27 cellular contexts compared by ENCODE assay signal in the genomic region with DNA sequence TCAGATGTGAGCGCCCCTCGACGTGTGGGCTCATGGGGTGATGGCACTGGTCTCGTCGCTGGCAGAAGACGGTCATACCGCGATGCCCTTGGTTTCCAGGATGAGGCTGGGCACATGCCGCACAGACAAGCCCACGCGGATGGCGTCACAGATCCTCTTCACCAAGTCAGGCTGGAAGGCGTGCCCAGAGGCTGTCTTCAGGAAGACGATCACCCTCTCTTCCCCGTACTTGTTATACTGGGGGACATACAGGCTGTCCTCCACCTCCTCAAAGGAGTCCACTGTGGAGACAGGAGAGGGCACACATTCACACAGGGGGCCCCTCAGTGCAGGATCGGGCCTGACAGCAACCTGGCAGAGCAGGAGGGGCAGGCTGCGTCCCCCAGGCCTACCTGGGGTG.
"Had no signal": no experiment of that assay in that cellular context is flagged by ENCODE, and none has a peak within 500 bp of the region (broad histone marks: within the 10 kb centered on the region; RNA-seq: fewer than 3 reads in every experiment).

No MANE protein-coding gene starts in this region.

- H3K36me3 Mint-ChIP-seq: naive thymus-derived CD4-positive, alpha-beta T cell; natural killer cell; neural progenitor cell; stimulated activated effector memory CD8-positive, alpha-beta T cell treated with anti-CD3 and anti-CD28 coated beads, Interleukin-12 subunit alpha, Interleukin-12 subunit beta, amount 100 ng/mL, for 72 hours; type B pancreatic cell had no signal

- H3K36me3 ChIP-seq: neural progenitor cell, pancreas, right lobe of liver, sigmoid colon, suprapubic skin, tibial artery, transverse colon, upper lobe of right lung, uterus had no signal

- H3K9me3 ChIP-seq: pancreas, psoas muscle, right lobe of liver, sigmoid colon, suprapubic skin, testis, tibial artery, transverse colon, upper lobe of right lung, uterus had no signal

- H3K27ac ChIP-seq: neural progenitor cell, pancreas, psoas muscle, right lobe of liver, sigmoid colon, suprapubic skin, testis, tibial artery, transverse colon, upper lobe of right lung, uterus had no signal

- H3K4me3 Mint-ChIP-seq: naive thymus-derived CD4-positive, alpha-beta T cell; natural killer cell; nephron; neural progenitor cell; stimulated activated effector memory CD8-positive, alpha-beta T cell treated with anti-CD3 and anti-CD28 coated beads, Interleukin-12 subunit alpha, Interleukin-12 subunit beta, amount 100 ng/mL, for 72 hours; stimulated activated naive CD8-positive, alpha-beta T cell treated with anti-CD3 and anti-CD28 coated beads, Interleukin-15, amount 100 ng/mL, for 72 hours; type B pancreatic cell had no signal

- H3K4me1 ChIP-seq: neural progenitor cell, pancreas, psoas muscle, right lobe of liver, sigmoid colon, suprapubic skin, testis, tibial artery, transverse colon, upper lobe of right lung, uterus had no signal

- H3K27me3 ChIP-seq: neural progenitor cell, pancreas, right lobe of liver, sigmoid colon, suprapubic skin, testis, tibial artery, transverse colon, upper lobe of right lung, uterus had no signal

- H3K9me3 Mint-ChIP-seq: naive thymus-derived CD4-positive, alpha-beta T cell; natural killer cell; stimulated activated effector memory CD8-positive, alpha-beta T cell treated with anti-CD3 and anti-CD28 coated beads, Interleukin-12 subunit alpha, Interleukin-12 subunit beta, amount 100 ng/mL, for 72 hours; stimulated activated naive CD8-positive, alpha-beta T cell treated with anti-CD3 and anti-CD28 coated beads, Interleukin-15, amount 100 ng/mL, for 72 hours; type B pancreatic cell had no signal

- H3K27me3 Mint-ChIP-seq: stimulated activated naive CD8-positive, alpha-beta T cell treated with anti-CD3 and anti-CD28 coated beads, Interleukin-15, amount 100 ng/mL, for 72 hours had no signal

- H3K9ac ChIP-seq: neural progenitor cell had no signal

- H3K4me1 Mint-ChIP-seq: natural killer cell; nephron; neural progenitor cell; stimulated activated effector memory CD8-positive, alpha-beta T cell treated with anti-CD3 and anti-CD28 coated beads, Interleukin-12 subunit alpha, Interleukin-12 subunit beta, amount 100 ng/mL, for 72 hours had no signal

- ATAC-seq: naive thymus-derived CD4-positive, alpha-beta T cell; natural killer cell; pancreas; psoas muscle; right cardiac atrium; right lobe of liver; stimulated activated effector memory CD8-positive, alpha-beta T cell treated with anti-CD3 and anti-CD28 coated beads, Interleukin-12 subunit alpha, Interleukin-12 subunit beta, amount 100 ng/mL, for 72 hours; stimulated activated naive CD8-positive, alpha-beta T cell treated with anti-CD3 and anti-CD28 coated beads, Interleukin-15, amount 100 ng/mL, for 72 hours; stimulated activated naive CD8-positive, alpha-beta T cell treated with anti-CD3 and anti-CD28 coated beads, Interleukin-15, Interleukin-2, amounts not matched to agents 100 U/mL and 50 U/mL, for 24 hours; upper lobe of right lung had no signal

- H3K27ac Mint-ChIP-seq: naive thymus-derived CD4-positive, alpha-beta T cell; natural killer cell; nephron; neural progenitor cell; progenitor cell of endocrine pancreas; stimulated activated effector memory CD8-positive, alpha-beta T cell treated with anti-CD3 and anti-CD28 coated beads, Interleukin-12 subunit alpha, Interleukin-12 subunit beta, amount 100 ng/mL, for 72 hours; type B pancreatic cell had no signal

- FAIRE-seq: pancreas, small intestine had no signal

- H3K4me3 ChIP-seq: neural progenitor cell, pancreas, psoas muscle, right lobe of liver, sigmoid colon, suprapubic skin, testis, tibial artery, transverse colon, upper lobe of right lung, uterus had no signal

- DNase-seq: naive thymus-derived CD4-positive, alpha-beta T cell; natural killer cell; psoas muscle; right cardiac atrium; right lobe of liver; small intestine; stimulated activated CD4-positive, alpha-beta T cell treated with anti-CD3 and anti-CD28 coated beads, Interleukin-15, amount 100 ng/mL, for 24 hours; stimulated activated CD4-positive, alpha-beta T cell treated with anti-CD3 and anti-CD28 coated beads, Interleukin-2, amount 100 ng/mL, for 24 hours; stimulated activated CD4-positive, alpha-beta T cell treated with anti-CD3 and anti-CD28 coated beads, Interleukin-2, amount 100 ng/mL, for 48 hours; stimulated activated CD4-positive, alpha-beta T cell treated with anti-CD3 and anti-CD28 coated beads, Interleukin-4, amount 100 ng/mL, for 24 hours; stimulated activated naive CD4-positive, alpha-beta T cell; stimulated activated naive CD8-positive, alpha-beta T cell treated with anti-CD3 and anti-CD28 coated beads, Interleukin-15, amount 100 ng/mL, for 72 hours; stimulated activated naive CD8-positive, alpha-beta T cell treated with anti-CD3 and anti-CD28 coated beads, Interleukin-15, Interleukin-2, amounts not matched to agents 100 U/mL and 50 U/mL, for 24 hours; substantia nigra; testis; transverse colon; upper lobe of right lung; uterus had no signal
